ENCODE assay signal across 20 cellular contexts in genomic region chr20:35021831-35022230, GRCh38.
"Had no signal": no experiment of that assay in that cellular context is flagged by ENCODE, and none has a peak within 500 bp of the region (broad histone marks: within the 10 kb centered on the region; RNA-seq: fewer than 3 reads in every experiment).

No MANE protein-coding gene starts in this region.

- DNase-seq: activated CD4-positive, alpha-beta memory T cell treated with anti-CD3 and anti-CD28 coated beads, Interleukin-2, amount 10 ng/mL, durations not matched to agents 7 days and 5 days; activated CD4-positive, alpha-beta T cell treated with anti-CD3 and anti-CD28 coated beads for 36 hours; activated CD8-positive, alpha-beta memory T cell treated with anti-CD3 and anti-CD28 coated beads, Interleukin-2, amount 10 ng/mL, durations not matched to agents 7 days and 5 days; activated naive CD4-positive, alpha-beta T cell treated with anti-CD3 and anti-CD28 coated beads, Interleukin-2, amount 10 ng/mL, durations not matched to agents 7 days and 5 days; activated T-cell treated with anti-CD3 and anti-CD28 coated beads, Interleukin-2, amount 50 U/mL, for 1 hour; effector CD8-positive, alpha-beta T cell; foreskin keratinocyte; glutamatergic neuron; stimulated activated CD4-positive, alpha-beta T cell treated with anti-CD3 and anti-CD28 coated beads, Interleukin-15, amount 100 ng/mL, for 24 hours; stimulated activated CD4-positive, alpha-beta T cell treated with anti-CD3 and anti-CD28 coated beads, Interleukin-2, amount 100 ng/mL, for 48 hours; SW 1271; uterus had no signal

- H3K9me3 Mint-ChIP-seq: activated CD4-positive, alpha-beta memory T cell treated with anti-CD3 and anti-CD28 coated beads, Interleukin-2, amount 10 ng/mL, durations not matched to agents 7 days and 5 days; activated naive CD4-positive, alpha-beta T cell treated with anti-CD3 and anti-CD28 coated beads, Interleukin-2, amount 10 ng/mL, durations not matched to agents 7 days and 5 days; mesothelial cell of epicardium; nephron; WTC11 had no signal

- H3K4me3 Mint-ChIP-seq: activated CD4-positive, alpha-beta memory T cell treated with anti-CD3 and anti-CD28 coated beads, Interleukin-2, amount 10 ng/mL, durations not matched to agents 7 days and 5 days; activated CD4-positive, alpha-beta T cell treated with anti-CD3 and anti-CD28 coated beads for 36 hours; activated CD8-positive, alpha-beta memory T cell treated with anti-CD3 and anti-CD28 coated beads, Interleukin-2, amount 10 ng/mL, durations not matched to agents 7 days and 5 days; activated naive CD4-positive, alpha-beta T cell treated with anti-CD3 and anti-CD28 coated beads, Interleukin-2, amount 10 ng/mL, durations not matched to agents 7 days and 5 days; mesothelial cell of epicardium; nephron; WTC11 had no signal

- ATAC-seq: activated CD4-positive, alpha-beta T cell treated with anti-CD3 and anti-CD28 coated beads for 36 hours; activated CD8-positive, alpha-beta memory T cell treated with anti-CD3 and anti-CD28 coated beads, Interleukin-2, amount 10 ng/mL, durations not matched to agents 7 days and 5 days; foreskin keratinocyte; left lobe of liver; WTC11 had no signal

- H3K4me1 ChIP-seq: foreskin keratinocyte, uterus had no signal

- H3K4me3 ChIP-seq: right atrium auricular region, skin epidermis, tibial nerve, uterus had no signal

- H3K9me3 ChIP-seq: right atrium auricular region, tibial nerve, uterus had no signal

- H3K27ac ChIP-seq: epithelial cell of prostate, foreskin keratinocyte, tibial nerve, uterus had no signal

- H3K27me3 Mint-ChIP-seq: activated CD4-positive, alpha-beta memory T cell treated with anti-CD3 and anti-CD28 coated beads, Interleukin-2, amount 10 ng/mL, durations not matched to agents 7 days and 5 days; activated CD4-positive, alpha-beta T cell treated with anti-CD3 and anti-CD28 coated beads for 36 hours; activated CD8-positive, alpha-beta memory T cell treated with anti-CD3 and anti-CD28 coated beads, Interleukin-2, amount 10 ng/mL, durations not matched to agents 7 days and 5 days; activated naive CD4-positive, alpha-beta T cell treated with anti-CD3 and anti-CD28 coated beads, Interleukin-2, amount 10 ng/mL, durations not matched to agents 7 days and 5 days had no signal

- H3K36me3 ChIP-seq: uterus had no signal

- H3K4me1 Mint-ChIP-seq: activated CD4-positive, alpha-beta memory T cell treated with anti-CD3 and anti-CD28 coated beads, Interleukin-2, amount 10 ng/mL, durations not matched to agents 7 days and 5 days; activated CD4-positive, alpha-beta T cell treated with anti-CD3 and anti-CD28 coated beads for 36 hours; activated CD8-positive, alpha-beta memory T cell treated with anti-CD3 and anti-CD28 coated beads, Interleukin-2, amount 10 ng/mL, durations not matched to agents 7 days and 5 days; activated naive CD4-positive, alpha-beta T cell treated with anti-CD3 and anti-CD28 coated beads, Interleukin-2, amount 10 ng/mL, durations not matched to agents 7 days and 5 days; mesothelial cell of epicardium; nephron; WTC11 had no signal

- H3K27me3 ChIP-seq: foreskin keratinocyte, right atrium auricular region, tibial nerve, uterus had no signal

- H3K27ac Mint-ChIP-seq: activated CD4-positive, alpha-beta memory T cell treated with anti-CD3 and anti-CD28 coated beads, Interleukin-2, amount 10 ng/mL, durations not matched to agents 7 days and 5 days; activated CD4-positive, alpha-beta T cell treated with anti-CD3 and anti-CD28 coated beads for 36 hours; activated CD8-positive, alpha-beta memory T cell treated with anti-CD3 and anti-CD28 coated beads, Interleukin-2, amount 10 ng/mL, durations not matched to agents 7 days and 5 days; activated naive CD4-positive, alpha-beta T cell treated with anti-CD3 and anti-CD28 coated beads, Interleukin-2, amount 10 ng/mL, durations not matched to agents 7 days and 5 days; mesothelial cell of epicardium; WTC11 had no signal
